Comparison of ENCODE assay signal across 26 cellular contexts in genomic region chr2:147989102-147989501, GRCh38.
"Had no signal": no experiment of that assay in that cellular context is flagged by ENCODE, and none has a peak within 500 bp of the region (broad histone marks: within the 10 kb centered on the region; RNA-seq: fewer than 3 reads in every experiment).

No MANE protein-coding gene starts in this region.

- H3K27me3 Mint-ChIP-seq: activated CD4-positive, alpha-beta memory T cell treated with anti-CD3 and anti-CD28 coated beads, Interleukin-2, amount 10 ng/mL, durations not matched to agents 7 days and 5 days; activated CD4-positive, alpha-beta T cell treated with anti-CD3 and anti-CD28 coated beads, Interleukin-2, amount 10 ng/mL, durations not matched to agents 7 days and 5 days; activated naive CD4-positive, alpha-beta T cell treated with anti-CD3 and anti-CD28 coated beads, Interleukin-2, amount 10 ng/mL, durations not matched to agents 7 days and 5 days; activated naive CD8-positive, alpha-beta T cell treated with anti-CD3 and anti-CD28 coated beads, Interleukin-2, amount 10 ng/mL, durations not matched to agents 7 days and 5 days; activated T-cell treated with anti-CD3 and anti-CD28 coated beads, Interleukin-2, amount 50 U/mL, for 24 hours; brain; central memory CD8-positive, alpha-beta T cell; dendritic cell treated with granulocyte-macrophage colony-stimulating factor and Interleukin-4, amounts not matched to agents 40 ng/mL and 50 ng/mL, for 4 days; T-helper 17 cell had no signal

- H3K27me3 ChIP-seq: ascending aorta, breast epithelium, dorsolateral prefrontal cortex, gastrocnemius medialis, heart left ventricle had no signal

- H3K27ac ChIP-seq: ascending aorta, breast epithelium, coronary artery, dorsolateral prefrontal cortex, gastrocnemius medialis, heart left ventricle, WERI-Rb-1 had no signal

- H3K4me1 ChIP-seq: ascending aorta, breast epithelium had no signal

- H3K27ac Mint-ChIP-seq: activated CD4-positive, alpha-beta memory T cell treated with anti-CD3 and anti-CD28 coated beads, Interleukin-2, amount 10 ng/mL, durations not matched to agents 7 days and 5 days; activated CD4-positive, alpha-beta T cell treated with anti-CD3 and anti-CD28 coated beads, Interleukin-2, amount 10 ng/mL, durations not matched to agents 7 days and 5 days; activated naive CD4-positive, alpha-beta T cell treated with anti-CD3 and anti-CD28 coated beads, Interleukin-2, amount 10 ng/mL, durations not matched to agents 7 days and 5 days; activated naive CD4-positive, alpha-beta T cell treated with anti-CD3 and anti-CD28 coated beads, Interleukin-2, amount 50 U/mL, for 72 hours; activated naive CD8-positive, alpha-beta T cell treated with anti-CD3 and anti-CD28 coated beads, Interleukin-2, amount 10 ng/mL, durations not matched to agents 7 days and 5 days; activated T-cell treated with anti-CD3 and anti-CD28 coated beads, Interleukin-2, amount 50 U/mL, for 24 hours; activated T-cell treated with anti-CD3 and anti-CD28 coated beads, Interleukin-2, amount 50 U/mL, for 72 hours; dendritic cell treated with granulocyte-macrophage colony-stimulating factor and Interleukin-4, amounts not matched to agents 40 ng/mL and 50 ng/mL, for 4 days; endodermal cell; T-helper 17 cell; T-helper 2 cell treated with Interferon-gamma antibody and Interleukin-4, amounts not matched to agents 5 μg/mL and 100 μg/mL, for 36 hours had no signal

- H3K36me3 ChIP-seq: ascending aorta, breast epithelium, gastrocnemius medialis, heart left ventricle, WERI-Rb-1 had no signal

- DNase-seq: activated CD4-positive, alpha-beta memory T cell treated with anti-CD3 and anti-CD28 coated beads, Interleukin-2, amount 10 ng/mL, durations not matched to agents 7 days and 5 days; activated CD4-positive, CD25-positive, alpha-beta regulatory T cell treated with anti-CD3 and anti-CD28 coated beads, Interleukin-2, amount 50 U/mL, for 72 hours; activated CD8-positive, alpha-beta memory T cell treated with anti-CD3 and anti-CD28 coated beads, Interleukin-2, amount 50 U/mL, for 48 hours; activated gamma-delta T cell; activated naive CD4-positive, alpha-beta T cell; activated naive CD8-positive, alpha-beta T cell treated with anti-CD3 and anti-CD28 coated beads, Interleukin-2, amount 10 ng/mL, durations not matched to agents 7 days and 5 days; activated T-cell treated with anti-CD3 and anti-CD28 coated beads, Interleukin-2, amount 50 U/mL, for 24 hours; dorsolateral prefrontal cortex; endodermal cell; gastrocnemius medialis; glutamatergic neuron; heart left ventricle; T1000; WERI-Rb-1 had no signal

- ATAC-seq: activated naive CD4-positive, alpha-beta T cell treated with anti-CD3 and anti-CD28 coated beads, Interleukin-2, amount 50 U/mL, for 72 hours had no signal

- H3K9me3 ChIP-seq: ascending aorta, breast epithelium, gastrocnemius medialis, heart left ventricle had no signal

- H3K4me3 ChIP-seq: ascending aorta, breast epithelium, coronary artery, dorsolateral prefrontal cortex, gastrocnemius medialis, heart left ventricle had no signal

- H3K4me3 Mint-ChIP-seq: activated CD4-positive, alpha-beta memory T cell treated with anti-CD3 and anti-CD28 coated beads, Interleukin-2, amount 10 ng/mL, durations not matched to agents 7 days and 5 days; activated CD4-positive, alpha-beta T cell treated with anti-CD3 and anti-CD28 coated beads, Interleukin-2, amount 10 ng/mL, durations not matched to agents 7 days and 5 days; activated naive CD4-positive, alpha-beta T cell treated with anti-CD3 and anti-CD28 coated beads, Interleukin-2, amount 10 ng/mL, durations not matched to agents 7 days and 5 days; activated naive CD8-positive, alpha-beta T cell treated with anti-CD3 and anti-CD28 coated beads, Interleukin-2, amount 10 ng/mL, durations not matched to agents 7 days and 5 days; activated T-cell treated with anti-CD3 and anti-CD28 coated beads, Interleukin-2, amount 50 U/mL, for 24 hours; activated T-cell treated with anti-CD3 and anti-CD28 coated beads, Interleukin-2, amount 50 U/mL, for 72 hours; brain; central memory CD8-positive, alpha-beta T cell; dendritic cell treated with granulocyte-macrophage colony-stimulating factor and Interleukin-4, amounts not matched to agents 40 ng/mL and 50 ng/mL, for 4 days; endodermal cell; T-helper 17 cell; T-helper 2 cell treated with Interferon-gamma antibody and Interleukin-4, amounts not matched to agents 5 μg/mL and 100 μg/mL, for 36 hours had no signal

- H3K4me1 Mint-ChIP-seq: activated naive CD4-positive, alpha-beta T cell treated with anti-CD3 and anti-CD28 coated beads, Interleukin-2, amount 10 ng/mL, durations not matched to agents 7 days and 5 days had no signal

- H3K9me3 Mint-ChIP-seq: activated CD4-positive, alpha-beta memory T cell treated with anti-CD3 and anti-CD28 coated beads, Interleukin-2, amount 10 ng/mL, durations not matched to agents 7 days and 5 days; activated CD4-positive, alpha-beta T cell treated with anti-CD3 and anti-CD28 coated beads, Interleukin-2, amount 10 ng/mL, durations not matched to agents 7 days and 5 days; activated naive CD4-positive, alpha-beta T cell treated with anti-CD3 and anti-CD28 coated beads, Interleukin-2, amount 10 ng/mL, durations not matched to agents 7 days and 5 days; activated naive CD4-positive, alpha-beta T cell treated with anti-CD3 and anti-CD28 coated beads, Interleukin-2, amount 50 U/mL, for 72 hours; activated naive CD8-positive, alpha-beta T cell treated with anti-CD3 and anti-CD28 coated beads, Interleukin-2, amount 10 ng/mL, durations not matched to agents 7 days and 5 days; activated T-cell treated with anti-CD3 and anti-CD28 coated beads, Interleukin-2, amount 50 U/mL, for 24 hours; activated T-cell treated with anti-CD3 and anti-CD28 coated beads, Interleukin-2, amount 50 U/mL, for 72 hours; central memory CD8-positive, alpha-beta T cell; dendritic cell treated with granulocyte-macrophage colony-stimulating factor and Interleukin-4, amounts not matched to agents 40 ng/mL and 50 ng/mL, for 4 days; T-helper 2 cell treated with Interferon-gamma antibody and Interleukin-4, amounts not matched to agents 5 μg/mL and 100 μg/mL, for 36 hours had no signal
